ENCODE assay signal across 1 cellular context in genomic region chr17:7111784-7112526, GRCh38.
TF ChIP-seq lines count a peak whose summit lies in the region.

No MANE protein-coding gene starts in this region.

TF ChIP-seq in H1, 55 proteins besides CTCF, POLR2A, EP300 and RAD21 (continued from another document):
- TF ChIP-seq GABPA (IDR thresholded peaks at IDR 0.05; ENCODE audit: borderline replicate concordance, insufficient read depth, low read length): no peak
- no peak for TF ChIP-seq POLR2AphosphoS5 (IDR thresholded peaks at IDR 0.05; ENCODE audit: low read depth, low read length)
- no peak for TF ChIP-seq CHD2 (IDR thresholded peaks at IDR 0.05; ENCODE audit: low read length)
- TF ChIP-seq CREB1 (IDR thresholded peaks at IDR 0.05): no peak
- TF ChIP-seq PHF8 (conservative IDR thresholded peaks at IDR 0.05; ENCODE audit: low read depth, low read length): no peak
- no peak for TF ChIP-seq TEAD4 (IDR thresholded peaks at IDR 0.05; ENCODE audit: low read depth, low read length)
- no peak for TF ChIP-seq CHD7 (IDR thresholded peaks at IDR 0.05; ENCODE audit: insufficient replicate concordance, low read length)
- no peak for TF ChIP-seq NANOG (IDR thresholded peaks at IDR 0.05; ENCODE audit: insufficient read depth, low read depth, low read length, poor library complexity, severe bottlenecking)
